In the genomic region with DNA sequence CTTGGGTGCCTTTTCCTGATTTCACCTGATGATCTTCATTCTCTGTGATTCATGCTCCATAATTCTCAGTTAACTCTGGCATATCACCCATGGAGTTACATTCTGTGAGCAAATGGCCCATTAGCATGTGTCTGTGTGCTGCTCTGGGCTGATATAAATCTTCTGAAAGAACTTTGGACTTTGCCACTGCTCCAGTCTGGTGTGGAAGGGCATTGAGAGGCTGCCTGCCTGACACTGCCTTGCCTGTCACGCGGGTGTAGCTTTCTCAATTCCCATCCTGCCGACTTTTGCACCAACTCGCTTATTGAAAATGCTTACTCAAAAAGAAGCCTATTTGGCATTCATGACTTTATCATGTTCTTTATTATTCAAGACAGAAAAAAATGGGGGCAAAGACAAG, we compare ENCODE assay signal across 35 cellular contexts. TPM values are rescaled to one million over a fixed set of nuclear protein-coding genes. Genes with fewer than 3 reads are reported as not detected.
DNase-seq lines count a peak whose midpoint lies in the region; TF ChIP-seq lines count a peak whose summit lies in the region.
"Had no signal": no experiment of that assay in that cellular context is flagged by ENCODE, and none has a peak within 500 bp of the region (broad histone marks: within the 10 kb centered on the region; RNA-seq: fewer than 3 reads in every experiment).

No MANE protein-coding gene starts in this region.

- POLR2A ChIA-PET in MCF 10A (lab: Yijun Ruan, JAX), result no interaction called here

- intact Hi-C loops in MCF 10A (cut with micrococcal nuclease) (no loop called here), breast epithelium (cut with DNase I; ENCODE audit: low total_unique reads) (loop anchor here (5.0 kb wide), 1 partner anchor 895 kb away; no protein-coding TSS in a partner anchor)

- WGBS in mesenchymal stem cell, result 65% methylated on average over 3 of the region's 4 CpGs
- 90 to 91% methylated on average over 4 of the region's 4 CpGs for WGBS in tibial nerve, 2 donors

- no peaks in the 10 kb centered on the region for H3K79me1 ChIP-seq in mesenchymal stem cell (replicated peaks; ENCODE audit: low read length, poor library complexity, severe bottlenecking)

- no peak overlapping the region for H3K18ac ChIP-seq in mesenchymal stem cell (ENCODE audit: low read depth in 1 of 2, low read length in 2 of 2)

- H3K27me3 Mint-ChIP-seq in MCF 10A (ENCODE audit: insufficient read depth, unreplicated experiment), result no peaks in the 10 kb centered on the region
- H3K27me3 Mint-ChIP-seq: activated CD4-positive, alpha-beta T cell treated with anti-CD3 and anti-CD28 coated beads, Interleukin-2, amount 10 ng/mL, durations not matched to agents 24 days and 14 days; brain had no signal

- no TSS peak for BruUV-seq in MCF 10A (replicated peaks; lab: Mats Ljungman, UMichigan)

- CTCF ChIA-PET in MCF 10A (lab: Yijun Ruan, JAX), result no interaction called here

- no peaks in the 10 kb centered on the region for H3K36me3 Mint-ChIP-seq in MCF 10A (ENCODE audit: insufficient read depth, unreplicated experiment)
- H3K36me3 Mint-ChIP-seq: brain, CD14-positive monocyte, naive B cell had no signal

- no peak overlapping the region for H2BK120ac ChIP-seq in mesenchymal stem cell (ENCODE audit: low read depth, low read length)

- no peaks in the 10 kb centered on the region for H3K9me3 ChIP-seq in breast epithelium
- no peaks in the 10 kb centered on the region for H3K9me3 ChIP-seq in mesenchymal stem cell (ENCODE audit: control insufficient read depth, low read length)
- H3K9me3 ChIP-seq in tibial nerve, result no peaks in the 10 kb centered on the region
- H3K9me3 ChIP-seq: gastrocnemius medialis, left lung, MG63, neutrophil, Peyer's patch, sigmoid colon, thyroid gland had no signal

- H4K91ac ChIP-seq in mesenchymal stem cell (ENCODE audit: low read length), result no peak overlapping the region

- peaks cover 8% of the 10 kb centered on the region for H3K9me3 Mint-ChIP-seq in MCF 10A (ENCODE audit: unreplicated experiment)
- H3K9me3 Mint-ChIP-seq: activated CD4-positive, alpha-beta T cell treated with anti-CD3 and anti-CD28 coated beads, Interleukin-2, amount 10 ng/mL, durations not matched to agents 24 days and 14 days; activated T-helper 2 cell treated with anti-CD3 and anti-CD28 coated beads, Interferon-gamma antibody, Interleukin-2, Interleukin-4, amounts not matched to agents 10 μg/mL and 5 μg/mL and 100 μg/mL, durations not matched to agents 14 hours and 24 hours and 36 hours; brain had no signal

- TF ChIP-seq POLR2A in breast epithelium (IDR thresholded peaks at IDR 0.05), result no peak
- no peak for TF ChIP-seq POLR2A in tibial nerve (IDR thresholded peaks at IDR 0.05)

- no peak for DNase-seq in MCF 10A (ENCODE audit: unreplicated experiment)
- no peak for DNase-seq in breast epithelium (ENCODE audit: low spot score in 2 of 2)
- peak; percentile 3 for DNase-seq in glomerular visceral epithelial cell (ENCODE audit: extremely low spot score)
- no peak for DNase-seq in mesenchymal stem cell
- no peak for DNase-seq in NCI-H2029 treated with DMSO at 0.1 percent for 48 hours (lab: John Stamatoyannopoulos, UW)
- DNase-seq in NCI-H510A treated with DMSO at 0.1 percent for 48 hours (lab: John Stamatoyannopoulos, UW), result no peak
- DNase-seq in NCI-H2227 (lab: John Stamatoyannopoulos, UW; ENCODE audit: unreplicated experiment), result no peak
- no peak for DNase-seq in tibial nerve (ENCODE audit: low spot score in 2 of 2)
- DNase-seq: activated CD4-positive, alpha-beta T cell treated with anti-CD3 and anti-CD28 coated beads, Interleukin-2, amount 10 ng/mL, durations not matched to agents 24 days and 14 days; activated CD8-positive, alpha-beta memory T cell treated with anti-CD3 and anti-CD28 coated beads for 24 hours; activated naive CD4-positive, alpha-beta T cell treated with anti-CD3 and anti-CD28 coated beads, Interleukin-2, amount 50 U/mL, for 16 hours; activated T-cell treated with anti-CD3 and anti-CD28 coated beads for 4 hours; Calu3; DMS79; gastrocnemius medialis; KG1; left lung; MG63; naive B cell; NCI-H1105 treated with DMSO at 0.1 percent for 48 hours; NCI-H2081; NCI-H2227 treated with DMSO at 0.1 percent for 48 hours; NCI-H748 treated with DMSO at 0.1 percent for 48 hours; SIG-M5; sigmoid colon; stimulated activated CD4-positive, alpha-beta T cell treated with anti-CD3 and anti-CD28 coated beads, Interleukin-4, amount 100 ng/mL, for 1 hour; T-helper 9 cell; thyroid gland had no signal

- H3K27ac ChIP-seq in breast epithelium (no peak overlapping the region), mesenchymal stem cell (ENCODE audit: low read length, poor library complexity, severe bottlenecking) (no peak overlapping the region), tibial nerve (no peak overlapping the region)
- H3K27ac ChIP-seq: 22Rv1, gastrocnemius medialis, left lung, neutrophil, Peyer's patch, sigmoid colon, thyroid gland, VCaP had no signal

- peak overlapping the region; percentile 64 for H2AK5ac ChIP-seq in mesenchymal stem cell (ENCODE audit: low read length, severe bottlenecking)

- no peak overlapping the region for H2AFZ ChIP-seq in mesenchymal stem cell (ENCODE audit: low read depth, low read length)

- peaks cover 28% of the 10 kb centered on the region for H3K4me1 Mint-ChIP-seq in MCF 10A (ENCODE audit: insufficient read depth, unreplicated experiment)
- H3K4me1 Mint-ChIP-seq: activated CD4-positive, alpha-beta T cell treated with anti-CD3 and anti-CD28 coated beads, Interleukin-2, amount 10 ng/mL, durations not matched to agents 24 days and 14 days; CD14-positive monocyte; naive B cell had no signal

- no peak overlapping the region for H3K4ac ChIP-seq in mesenchymal stem cell (ENCODE audit: low read depth in 1 of 2, low read length in 2 of 2)

- no peak overlapping the region for H3K9ac ChIP-seq in mesenchymal stem cell (ENCODE audit: low read length)

- no peak overlapping the region for H3K14ac ChIP-seq in mesenchymal stem cell (ENCODE audit: low read length in 2 of 2)

- no peak overlapping the region for H3K23ac ChIP-seq in mesenchymal stem cell (ENCODE audit: low read length in 2 of 2)

- H3K27ac Mint-ChIP-seq in MCF 10A (ENCODE audit: low read depth, unreplicated experiment), result peak overlapping the region; percentile 43
- H3K27ac Mint-ChIP-seq: activated CD4-positive, alpha-beta T cell treated with anti-CD3 and anti-CD28 coated beads, Interleukin-2, amount 10 ng/mL, durations not matched to agents 24 days and 14 days; activated T-helper 2 cell treated with anti-CD3 and anti-CD28 coated beads, Interferon-gamma antibody, Interleukin-2, Interleukin-4, amounts not matched to agents 10 μg/mL and 5 μg/mL and 100 μg/mL, durations not matched to agents 14 hours and 24 hours and 36 hours; CD14-positive monocyte; naive B cell had no signal

- no peak overlapping the region for H4K8ac ChIP-seq in mesenchymal stem cell (ENCODE audit: low read length)

- H3K4me1 ChIP-seq in breast epithelium, result no peaks in the 10 kb centered on the region
- peaks cover 3% of the 10 kb centered on the region for H3K4me1 ChIP-seq in mesenchymal stem cell (ENCODE audit: control insufficient read depth, insufficient read depth, low read depth, low read length)
- no peaks in the 10 kb centered on the region for H3K4me1 ChIP-seq in tibial nerve
- H3K4me1 ChIP-seq: gastrocnemius medialis, left lung, Peyer's patch, thyroid gland had no signal

- no peak overlapping the region for H3K4me3 Mint-ChIP-seq in MCF 10A (ENCODE audit: unreplicated experiment)
- H3K4me3 Mint-ChIP-seq: activated CD4-positive, alpha-beta T cell treated with anti-CD3 and anti-CD28 coated beads, Interleukin-2, amount 10 ng/mL, durations not matched to agents 24 days and 14 days; CD14-positive monocyte; naive B cell had no signal

- TF ChIP-seq CTCF in MCF 10A (IDR thresholded peaks at IDR 0.05; ENCODE audit: unreplicated experiment) (no peak), breast epithelium (IDR thresholded peaks at IDR 0.05) (no peak), tibial nerve (IDR thresholded peaks at IDR 0.05) (no peak)

- H2BK5ac ChIP-seq in mesenchymal stem cell (ENCODE audit: low read depth, low read length, poor library complexity, severe bottlenecking), result no peak overlapping the region

- no peak overlapping the region for H3K4me2 ChIP-seq in mesenchymal stem cell (ENCODE audit: low read length, poor library complexity, severe bottlenecking)

- H3K4me3 ChIP-seq in breast epithelium (no peak overlapping the region), mesenchymal stem cell (ENCODE audit: insufficient read depth in 1 of 2, low read depth in 1 of 2, low read length in 2 of 2) (no peak overlapping the region), tibial nerve (no peak overlapping the region)
- H3K4me3 ChIP-seq: gastrocnemius medialis, left lung, MG63, Peyer's patch, sigmoid colon, thyroid gland had no signal

- TF ChIP-seq EP300 in tibial nerve (IDR thresholded peaks at IDR 0.05), result no peak

- H3K36me3 ChIP-seq in breast epithelium, result no peaks in the 10 kb centered on the region
- H3K36me3 ChIP-seq in mesenchymal stem cell (ENCODE audit: control insufficient read depth in 1 of 2, insufficient read depth in 2 of 2, low read depth in 1 of 2, low read length in 2 of 2), result no peaks in the 10 kb centered on the region
- no peaks in the 10 kb centered on the region for H3K36me3 ChIP-seq in tibial nerve
- H3K36me3 ChIP-seq: gastrocnemius medialis, left lung, MG63, neutrophil, Peyer's patch, sigmoid colon, thyroid gland had no signal

- H2BK15ac ChIP-seq in mesenchymal stem cell (ENCODE audit: low read depth, poor library complexity, severe bottlenecking), result no peak overlapping the region

- H2BK12ac ChIP-seq in mesenchymal stem cell (ENCODE audit: low read length in 2 of 2), result no peak overlapping the region

- H3K27me3 ChIP-seq in breast epithelium (no peaks in the 10 kb centered on the region), mesenchymal stem cell (ENCODE audit: control insufficient read depth in 1 of 2, insufficient read depth in 1 of 2, low read length in 2 of 2) (no peaks in the 10 kb centered on the region), tibial nerve (no peaks in the 10 kb centered on the region)
- H3K27me3 ChIP-seq: gastrocnemius medialis, left lung, MG63, neutrophil, Peyer's patch, sigmoid colon, thyroid gland had no signal

RNA-seq across cellular contexts. Expression of a gene that starts 42.2 kb away (rescaled TPM):
- total RNA-seq in MCF 10A (2022), result 0.02 and 0.05 TPM in 2 replicates
- total RNA-seq in breast epithelium, result 1 to 10 TPM in 1 of 3 donors, under 1 TPM in 2; 0.64 to 5.0 (median 0.66) TPM
- polyA plus RNA-seq in mesenchymal stem cell (2013, experiment 1 of 2), result 0.01 TPM
- polyA plus RNA-seq in mesenchymal stem cell (2013, experiment 2 of 2), result under 0.01 TPM
- 1 to 10 TPM; 1.8 to 9.8 (median 2.5) TPM for total RNA-seq in tibial nerve
- total RNA-seq: activated CD4-positive, alpha-beta T cell treated with anti-CD3 and anti-CD28 coated beads, Interleukin-2, amount 10 ng/mL, durations not matched to agents 24 days and 14 days had no signal
- polyA plus RNA-seq: CD14-positive monocyte had no signal
